ENCODE assay signal across 8 cellular contexts in genomic region chr6:11172501-11173337, GRCh38. TPM values are rescaled to one million over a fixed set of nuclear protein-coding genes. Genes with fewer than 3 reads are reported as not detected.
DNase-seq lines count a peak whose midpoint lies in the region; ATAC-seq and TF ChIP-seq lines count a peak whose summit lies in the region.

No MANE protein-coding gene starts in this region.

- POLR2A ChIA-PET in PC-3 (lab: Charles Lee; ENCODE audit: unreplicated experiment), result no interaction called here

- H3K4me3 ChIP-seq in HAP-1, result peak overlapping the region; percentile 5
- H3K4me3 ChIP-seq in PC-3 (ENCODE audit: low read length), result no peak overlapping the region
- no peak overlapping the region for H3K4me3 ChIP-seq in foreskin fibroblast (ENCODE audit: low read depth in 1 of 2, low read length in 2 of 2)
- no peak overlapping the region for H3K4me3 ChIP-seq in transverse colon

- intact Hi-C loops in PC-3 (cut with micrococcal nuclease) (loop anchor here (1.0 to 5.0 kb wide), 3 partner anchors 60 to 324 kb away; partner anchors contain the start of gene NEDD9), transverse colon (cut with DNase I; ENCODE audit: low total_unique reads) (no loop called here)

- no peak for TF ChIP-seq EP300 in transverse colon (IDR thresholded peaks at IDR 0.05; ENCODE audit: low read depth)

- no peaks in the 10 kb centered on the region for H3K9me3 Mint-ChIP-seq in activated T-cell treated with anti-CD3 and anti-CD28 coated beads, Interleukin-2, amount 50 U/mL, for 72 hours
- H3K9me3 Mint-ChIP-seq in osteocyte (ENCODE audit: unreplicated experiment), result no peaks in the 10 kb centered on the region

- no peak overlapping the region for H3K27ac Mint-ChIP-seq in activated T-cell treated with anti-CD3 and anti-CD28 coated beads, Interleukin-2, amount 50 U/mL, for 72 hours
- H3K27ac Mint-ChIP-seq in osteocyte (ENCODE audit: unreplicated experiment), result no peak overlapping the region

- H3K79me2 ChIP-seq in PC-3 (ENCODE audit: low read length), result no peaks in the 10 kb centered on the region

- DNase-seq in CD1c-positive myeloid dendritic cell (ENCODE audit: extremely low spot score), result peak; percentile 75
- DNase-seq in HAP-1 (ENCODE audit: low spot score in 2 of 2), result peak; percentile 94 to 99
- peak; percentile 71 for DNase-seq in PC-3
- DNase-seq in activated T-cell treated with anti-CD3 and anti-CD28 coated beads, Interleukin-2, amount 50 U/mL, for 72 hours, result peak; percentile 75 to 81
- peak; percentile 10 to 66 for DNase-seq in foreskin fibroblast
- no peak for DNase-seq in osteocyte (ENCODE audit: extremely low spot score, unreplicated experiment)
- peak; percentile 75 for DNase-seq in transverse colon

- no peak for TF ChIP-seq POLR2A in transverse colon (IDR thresholded peaks at IDR 0.05)

- H3K9me3 ChIP-seq in HAP-1, result no peaks in the 10 kb centered on the region; the same call in 1 of the 2 replicates
- no peaks in the 10 kb centered on the region for H3K9me3 ChIP-seq in PC-3 (ENCODE audit: low read length)
- no peaks in the 10 kb centered on the region for H3K9me3 ChIP-seq in transverse colon

- in situ Hi-C loops in HAP-1 (cut with MboI; ENCODE audit: low sequenced_read_pairs), result no loop called here
- in situ Hi-C loops in transverse colon (cut with MboI; ENCODE audit: low pct_ligation_motif_present in 1 of 4, low pct_unique_long_range_greater_than_20kb in 1 of 4, low sequenced_read_pairs in 3 of 4), result no loop called here

- no peaks in the 10 kb centered on the region for H3K27me3 Mint-ChIP-seq in activated T-cell treated with anti-CD3 and anti-CD28 coated beads, Interleukin-2, amount 50 U/mL, for 72 hours (ENCODE audit: low read depth)
- H3K27me3 Mint-ChIP-seq in osteocyte (ENCODE audit: unreplicated experiment), result no peaks in the 10 kb centered on the region

- H3K9me2 ChIP-seq in PC-3 (replicated peaks; ENCODE audit: low read length), result no peaks in the 10 kb centered on the region

- TF ChIP-seq CTCF in PC-3 (conservative IDR thresholded peaks at IDR 0.05; ENCODE audit: low read depth, low read length) (peak; percentile 93), foreskin fibroblast (IDR thresholded peaks at IDR 0.05; ENCODE audit: low read depth, low read length) (peak; percentile 69), osteocyte (IDR thresholded peaks at IDR 0.05) (peak; percentile 83), transverse colon (IDR thresholded peaks at IDR 0.05) (peak; percentile 80 to 91 (median 83))

- no peak overlapping the region for H3K27ac ChIP-seq in PC-3 (ENCODE audit: low read length)
- no peak overlapping the region for H3K27ac ChIP-seq in transverse colon

- CTCF ChIA-PET in PC-3 (lab: Charles Lee), result no interaction called here

- peaks cover 26% of the 10 kb centered on the region for H3K4me1 Mint-ChIP-seq in activated T-cell treated with anti-CD3 and anti-CD28 coated beads, Interleukin-2, amount 50 U/mL, for 72 hours (ENCODE audit: low read depth)
- H3K4me1 Mint-ChIP-seq in osteocyte (ENCODE audit: unreplicated experiment), result peaks cover 13% of the 10 kb centered on the region

- no TSS peak for BruUV-seq in PC-3 (replicated peaks; lab: Mats Ljungman, UMichigan)

- peak overlapping the region; percentile 25 to 56 for H3K4me3 Mint-ChIP-seq in activated T-cell treated with anti-CD3 and anti-CD28 coated beads, Interleukin-2, amount 50 U/mL, for 72 hours
- H3K4me3 Mint-ChIP-seq in osteocyte (ENCODE audit: unreplicated experiment), result no peak overlapping the region

- WGBS in transverse colon (ENCODE audit: low coverage in 1 of 2), 2 donors, result 42 to 47% methylated on average over 6 to 17 of the region's 17 CpGs

- H3K9ac ChIP-seq in PC-3 (ENCODE audit: low read length), result no peak overlapping the region

- H2AFZ ChIP-seq in PC-3 (ENCODE audit: low read length), result peak overlapping the region; percentile 47; the same call in 1 of the 2 replicates

- peak overlapping the region; percentile 39 for H3K4me2 ChIP-seq in PC-3 (ENCODE audit: low read length)

- H3K4me1 ChIP-seq in HAP-1, result peaks cover 36% of the 10 kb centered on the region
- H3K4me1 ChIP-seq in PC-3 (ENCODE audit: insufficient read depth, low read length), result no peaks in the 10 kb centered on the region
- peaks cover 4 to 14% (median 5%) of the 10 kb centered on the region in 4 donors for H3K4me1 ChIP-seq in transverse colon

- peak; percentile 59 for ATAC-seq in PC-3
- ATAC-seq in activated T-cell treated with anti-CD3 and anti-CD28 coated beads, Interleukin-2, amount 50 U/mL, for 72 hours (replicated peaks in 1 of 2), result peak; percentile 72
- no peak for ATAC-seq in HG03460 (IDR thresholded peaks at IDR 0.05; ENCODE audit: unreplicated experiment)

- no peaks in the 10 kb centered on the region for H3K36me3 ChIP-seq in HAP-1 (replicated peaks)
- no peaks in the 10 kb centered on the region for H3K36me3 ChIP-seq in PC-3 (ENCODE audit: low read depth, low read length)
- no peaks in the 10 kb centered on the region for H3K36me3 ChIP-seq in transverse colon

- H3K27me3 ChIP-seq in HAP-1 (ENCODE audit: low read depth) (no peaks in the 10 kb centered on the region), PC-3 (ENCODE audit: low read length) (no peaks in the 10 kb centered on the region), transverse colon (no peaks in the 10 kb centered on the region)

- H4K20me1 ChIP-seq in PC-3 (ENCODE audit: low read length), result no peaks in the 10 kb centered on the region

- no peaks in the 10 kb centered on the region for H3F3A ChIP-seq in PC-3 (ENCODE audit: low read length, unreplicated experiment)

- no peaks in the 10 kb centered on the region for H3K36me3 Mint-ChIP-seq in activated T-cell treated with anti-CD3 and anti-CD28 coated beads, Interleukin-2, amount 50 U/mL, for 72 hours (ENCODE audit: insufficient read depth in 2 of 2)
- H3K36me3 Mint-ChIP-seq in osteocyte (ENCODE audit: unreplicated experiment), result no peaks in the 10 kb centered on the region

RNA-seq across cellular contexts. Expression of gene NEDD9, which starts 59.7 kb away (rescaled TPM):
- total RNA-seq in PC-3 (2014; rRNA removed) (12.1 and 13.9 TPM in 2 replicates), osteocyte (8.8 and 10.3 TPM in 2 replicates), transverse colon (10 to 100 TPM; 34.6 to 82.7 (median 72.3) TPM)
- total RNA-seq in activated T-cell treated with anti-CD3 and anti-CD28 coated beads, Interleukin-2, amount 50 U/mL, for 72 hours, result 10 to 100 TPM; 20.8 to 36.4 TPM
